ENCODE assay signal across 20 cellular contexts in the genomic region with DNA sequence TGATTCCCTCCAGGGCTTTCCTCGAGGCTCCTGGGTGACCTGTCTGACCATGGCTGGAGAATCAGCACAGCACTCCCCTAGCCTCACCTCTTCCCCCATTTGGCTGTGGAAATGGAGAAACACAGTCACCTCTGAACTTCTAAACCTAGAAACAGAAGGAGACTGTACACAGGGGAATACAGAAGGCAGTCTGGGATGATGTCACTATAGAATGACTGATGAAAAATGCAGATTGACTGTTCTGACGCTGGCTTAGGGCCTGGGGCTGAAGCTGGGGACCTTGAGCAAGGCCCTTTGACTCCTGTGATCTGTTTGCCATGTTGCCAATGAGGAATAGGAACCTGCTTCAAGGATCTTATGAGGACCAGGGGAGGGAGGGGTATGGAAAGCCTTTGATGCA. TPM values are rescaled to one million over a fixed set of nuclear protein-coding genes. Genes with fewer than 3 reads are reported as not detected.
DNase-seq lines count a peak whose midpoint lies in the region; ATAC-seq lines count a peak whose summit lies in the region.
"Had no signal": no experiment of that assay in that cellular context is flagged by ENCODE, and none has a peak within 500 bp of the region (broad histone marks: within the 10 kb centered on the region; RNA-seq: fewer than 3 reads in every experiment).

No MANE protein-coding gene starts in this region.

- H3K4me1 Mint-ChIP-seq in activated naive CD4-positive, alpha-beta T cell treated with anti-CD3 and anti-CD28 coated beads, Interleukin-2, amount 50 U/mL, for 24 hours: peaks cover 26% of the 10 kb centered on the region
- no peaks in the 10 kb centered on the region for H3K4me1 Mint-ChIP-seq in activated T-helper 1 cell treated with anti-CD3 and anti-CD28 coated beads, Interleukin-12 subunit alpha, Interleukin-12 subunit beta, Interleukin-2, Interleukin-4 antibody, amounts not matched to agents 30 ng/mL and 10 ng/mL and 1 ng/mL, durations not matched to agents 14 hours and 24 hours and 36 hours (ENCODE audit: low read depth)
- H3K4me1 Mint-ChIP-seq in stimulated activated naive CD8-positive, alpha-beta T cell treated with anti-CD3 and anti-CD28 coated beads, Interleukin-15, amount 100 ng/mL, for 72 hours: peaks cover 18% of the 10 kb centered on the region

- H3K4me3 Mint-ChIP-seq in activated naive CD4-positive, alpha-beta T cell treated with anti-CD3 and anti-CD28 coated beads, Interleukin-2, amount 50 U/mL, for 24 hours: no peak overlapping the region
- no peak overlapping the region for H3K4me3 Mint-ChIP-seq in activated T-helper 1 cell treated with anti-CD3 and anti-CD28 coated beads, Interleukin-12 subunit alpha, Interleukin-12 subunit beta, Interleukin-2, Interleukin-4 antibody, amounts not matched to agents 30 ng/mL and 10 ng/mL and 1 ng/mL, durations not matched to agents 14 hours and 24 hours and 36 hours
- H3K4me3 Mint-ChIP-seq in stimulated activated naive CD8-positive, alpha-beta T cell treated with anti-CD3 and anti-CD28 coated beads, Interleukin-15, amount 100 ng/mL, for 72 hours: no peak overlapping the region
- H3K4me3 Mint-ChIP-seq: brain; dendritic cell treated with granulocyte-macrophage colony-stimulating factor and Interleukin-4, amounts not matched to agents 40 ng/mL and 50 ng/mL, for 4 days had no signal

- no peak for DNase-seq in activated naive CD4-positive, alpha-beta T cell treated with anti-CD3 and anti-CD28 coated beads, Interleukin-2, amount 50 U/mL, for 16 hours
- no peak for DNase-seq in activated T-helper 1 cell treated with anti-CD3 and anti-CD28 coated beads, Interleukin-12 subunit alpha, Interleukin-12 subunit beta, Interleukin-2, Interleukin-4 antibody, amounts not matched to agents 30 ng/mL and 10 ng/mL and 1 ng/mL, durations not matched to agents 14 hours and 24 hours and 36 hours (ENCODE audit: low spot score)
- DNase-seq in iris pigment epithelial cell (ENCODE audit: low read depth) (peak; percentile 21), DMS53 (lab: John Stamatoyannopoulos, UW) (no peak), putamen (ENCODE audit: low spot score) (no peak), medulla oblongata (ENCODE audit: extremely low spot score) (no peak)
- no peak for DNase-seq in stimulated activated naive CD8-positive, alpha-beta T cell treated with anti-CD3 and anti-CD28 coated beads, Interleukin-15, amount 100 ng/mL, for 72 hours
- DNase-seq: activated gamma-delta T cell, EL, esophagus squamous epithelium, HCEC 1CT, heart left ventricle, mesendoderm, NCI-H1417, NCI-H2171, PC-9, retina had no signal

- peaks cover 20% of the 10 kb centered on the region for H3K36me3 Mint-ChIP-seq in activated naive CD4-positive, alpha-beta T cell treated with anti-CD3 and anti-CD28 coated beads, Interleukin-2, amount 50 U/mL, for 24 hours
- peaks cover 45% of the 10 kb centered on the region for H3K36me3 Mint-ChIP-seq in activated T-helper 1 cell treated with anti-CD3 and anti-CD28 coated beads, Interleukin-12 subunit alpha, Interleukin-12 subunit beta, Interleukin-2, Interleukin-4 antibody, amounts not matched to agents 30 ng/mL and 10 ng/mL and 1 ng/mL, durations not matched to agents 14 hours and 24 hours and 36 hours (ENCODE audit: low read depth)
- H3K36me3 Mint-ChIP-seq: brain had no signal

- intact Hi-C loops in activated T-helper 1 cell treated with anti-CD3 and anti-CD28 coated beads, Interleukin-12 subunit alpha, Interleukin-12 subunit beta, Interleukin-2, Interleukin-4 antibody, amounts not matched to agents 30 ng/mL and 10 ng/mL and 1 ng/mL, durations not matched to agents 14 hours and 24 hours and 36 hours (cut with micrococcal nuclease): no loop called here

- ATAC-seq in stimulated activated naive CD8-positive, alpha-beta T cell treated with anti-CD3 and anti-CD28 coated beads, Interleukin-15, amount 100 ng/mL, for 72 hours: no peak

- H3K27ac Mint-ChIP-seq in activated naive CD4-positive, alpha-beta T cell treated with anti-CD3 and anti-CD28 coated beads, Interleukin-2, amount 50 U/mL, for 24 hours: peak overlapping the region; percentile 89
- H3K27ac Mint-ChIP-seq in activated T-helper 1 cell treated with anti-CD3 and anti-CD28 coated beads, Interleukin-12 subunit alpha, Interleukin-12 subunit beta, Interleukin-2, Interleukin-4 antibody, amounts not matched to agents 30 ng/mL and 10 ng/mL and 1 ng/mL, durations not matched to agents 14 hours and 24 hours and 36 hours: peak overlapping the region; percentile 11
- peak overlapping the region; percentile 69 to 72 for H3K27ac Mint-ChIP-seq in stimulated activated naive CD8-positive, alpha-beta T cell treated with anti-CD3 and anti-CD28 coated beads, Interleukin-15, amount 100 ng/mL, for 72 hours
- H3K27ac Mint-ChIP-seq: dendritic cell treated with granulocyte-macrophage colony-stimulating factor and Interleukin-4, amounts not matched to agents 40 ng/mL and 50 ng/mL, for 4 days had no signal

- H3K27me3 Mint-ChIP-seq in activated naive CD4-positive, alpha-beta T cell treated with anti-CD3 and anti-CD28 coated beads, Interleukin-2, amount 50 U/mL, for 24 hours: no peaks in the 10 kb centered on the region
- H3K27me3 Mint-ChIP-seq in activated T-helper 1 cell treated with anti-CD3 and anti-CD28 coated beads, Interleukin-12 subunit alpha, Interleukin-12 subunit beta, Interleukin-2, Interleukin-4 antibody, amounts not matched to agents 30 ng/mL and 10 ng/mL and 1 ng/mL, durations not matched to agents 14 hours and 24 hours and 36 hours (ENCODE audit: insufficient read depth): no peaks in the 10 kb centered on the region
- H3K27me3 Mint-ChIP-seq in stimulated activated naive CD8-positive, alpha-beta T cell treated with anti-CD3 and anti-CD28 coated beads, Interleukin-15, amount 100 ng/mL, for 72 hours: no peaks in the 10 kb centered on the region
- H3K27me3 Mint-ChIP-seq: dendritic cell treated with granulocyte-macrophage colony-stimulating factor and Interleukin-4, amounts not matched to agents 40 ng/mL and 50 ng/mL, for 4 days had no signal

- no peaks in the 10 kb centered on the region for H3K9me3 Mint-ChIP-seq in activated naive CD4-positive, alpha-beta T cell treated with anti-CD3 and anti-CD28 coated beads, Interleukin-2, amount 50 U/mL, for 24 hours
- H3K9me3 Mint-ChIP-seq in activated T-helper 1 cell treated with anti-CD3 and anti-CD28 coated beads, Interleukin-12 subunit alpha, Interleukin-12 subunit beta, Interleukin-2, Interleukin-4 antibody, amounts not matched to agents 30 ng/mL and 10 ng/mL and 1 ng/mL, durations not matched to agents 14 hours and 24 hours and 36 hours: no peaks in the 10 kb centered on the region
- peaks cover 0 to 3% of the 10 kb centered on the region in 2 donors for H3K9me3 Mint-ChIP-seq in stimulated activated naive CD8-positive, alpha-beta T cell treated with anti-CD3 and anti-CD28 coated beads, Interleukin-15, amount 100 ng/mL, for 72 hours
- H3K9me3 Mint-ChIP-seq: dendritic cell treated with granulocyte-macrophage colony-stimulating factor and Interleukin-4, amounts not matched to agents 40 ng/mL and 50 ng/mL, for 4 days had no signal

RNA-seq across cellular contexts. Expression of gene ANXA6, which starts 24.2 kb away (rescaled TPM):
- 286 and 301 TPM in 2 replicates for total RNA-seq in activated T-helper 1 cell treated with anti-CD3 and anti-CD28 coated beads, Interleukin-12 subunit alpha, Interleukin-12 subunit beta, Interleukin-2, Interleukin-4 antibody, amounts not matched to agents 30 ng/mL and 10 ng/mL and 1 ng/mL, durations not matched to agents 14 hours and 24 hours and 36 hours

RNA-seq across cellular contexts. Expression of gene CCDC69, which starts 42.1 kb away (rescaled TPM):
- total RNA-seq in activated T-helper 1 cell treated with anti-CD3 and anti-CD28 coated beads, Interleukin-12 subunit alpha, Interleukin-12 subunit beta, Interleukin-2, Interleukin-4 antibody, amounts not matched to agents 30 ng/mL and 10 ng/mL and 1 ng/mL, durations not matched to agents 14 hours and 24 hours and 36 hours: 24.3 and 25.4 TPM in 2 replicates

Comparison
In these comparisons a context has a peak if more than half of its experiments do, and no peak if none do; other contexts are left out.
1. H3K27ac Mint-ChIP-seq: peak in every context shown above with its lines; median percentile 89 in activated naive CD4-positive, alpha-beta T cell treated with anti-CD3 and anti-CD28 coated beads, Interleukin-2, amount 50 U/mL, for 24 hours; 70 in stimulated activated naive CD8-positive, alpha-beta T cell treated with anti-CD3 and anti-CD28 coated beads, Interleukin-15, amount 100 ng/mL, for 72 hours; 11 in activated T-helper 1 cell treated with anti-CD3 and anti-CD28 coated beads, Interleukin-12 subunit alpha, Interleukin-12 subunit beta, Interleukin-2, Interleukin-4 antibody, amounts not matched to agents 30 ng/mL and 10 ng/mL and 1 ng/mL, durations not matched to agents 14 hours and 24 hours and 36 hours.